Comparison of ENCODE assay signal across 20 cellular contexts in the genomic region with DNA sequence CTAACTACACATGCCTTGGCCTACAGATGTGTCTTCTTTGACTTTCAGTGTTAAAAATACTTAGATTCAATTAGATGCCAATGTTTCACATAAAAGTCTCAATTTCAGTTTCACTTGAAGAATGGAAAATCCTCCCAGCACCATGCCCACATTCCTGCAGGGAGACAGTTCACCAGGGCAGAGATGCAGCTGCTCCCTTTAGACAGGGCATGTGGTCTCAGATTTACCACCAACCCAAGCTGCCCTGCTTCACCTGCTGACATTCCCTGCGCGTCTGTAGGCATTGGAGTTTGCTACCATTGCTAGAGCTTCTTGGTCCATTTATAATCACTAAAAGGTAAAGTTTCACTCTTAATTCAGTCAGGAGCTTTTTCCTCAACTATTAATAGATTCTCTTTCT.
"Had no signal": no experiment of that assay in that cellular context is flagged by ENCODE, and none has a peak within 500 bp of the region (broad histone marks: within the 10 kb centered on the region; RNA-seq: fewer than 3 reads in every experiment).

No MANE protein-coding gene starts in this region.

- H3K9me3 ChIP-seq: colonic mucosa, lower lobe of right lung, neutrophil, stomach, thoracic aorta, transverse colon had no signal

- H3K27ac ChIP-seq: colonic mucosa, left ventricle myocardium inferior, lower lobe of right lung, neutrophil, skin epidermis, stomach, thoracic aorta, transverse colon had no signal

- H3K4me3 ChIP-seq: colonic mucosa, left ventricle myocardium inferior, lower lobe of right lung, skin epidermis, stomach, thoracic aorta, transverse colon had no signal

- DNase-seq: colonic mucosa; effector CD4-positive, alpha-beta T cell; foreskin melanocyte; head of caudate nucleus; hippocampal formation; left ventricle myocardium inferior; lower lobe of right lung; midbrain; naive thymus-derived CD4-positive, alpha-beta T cell; nephron progenitor cell; stimulated activated CD4-positive, alpha-beta T cell treated with anti-CD3 and anti-CD28 coated beads, Interleukin-2, amount 100 ng/mL, for 24 hours; stimulated activated CD4-positive, alpha-beta T cell treated with anti-CD3 and anti-CD28 coated beads, Interleukin-4, amount 100 ng/mL, for 4 hours; stimulated activated naive B cell treated with anti-CD40 and anti-IgM and Interleukin-4, amounts not matched to agents 10 μg/mL and 1 μg/mL and 100 μg/mL, for 72 hours; stomach; substantia nigra; transverse colon had no signal

- H3K27me3 ChIP-seq: colonic mucosa, neutrophil, stomach, transverse colon had no signal

- H3K36me3 ChIP-seq: colonic mucosa, left ventricle myocardium inferior, lower lobe of right lung, neutrophil, thoracic aorta had no signal

- H3K4me1 ChIP-seq: colonic mucosa, left ventricle myocardium inferior, lower lobe of right lung, stomach, transverse colon had no signal

- ATAC-seq: lower lobe of right lung; naive thymus-derived CD4-positive, alpha-beta T cell; sciatic nerve; stimulated activated naive B cell treated with anti-CD40 and anti-IgM and Interleukin-4, amounts not matched to agents 10 μg/mL and 1 μg/mL and 100 μg/mL, for 72 hours had no signal
